7 cellular contexts compared by ENCODE assay signal in the genomic region with DNA sequence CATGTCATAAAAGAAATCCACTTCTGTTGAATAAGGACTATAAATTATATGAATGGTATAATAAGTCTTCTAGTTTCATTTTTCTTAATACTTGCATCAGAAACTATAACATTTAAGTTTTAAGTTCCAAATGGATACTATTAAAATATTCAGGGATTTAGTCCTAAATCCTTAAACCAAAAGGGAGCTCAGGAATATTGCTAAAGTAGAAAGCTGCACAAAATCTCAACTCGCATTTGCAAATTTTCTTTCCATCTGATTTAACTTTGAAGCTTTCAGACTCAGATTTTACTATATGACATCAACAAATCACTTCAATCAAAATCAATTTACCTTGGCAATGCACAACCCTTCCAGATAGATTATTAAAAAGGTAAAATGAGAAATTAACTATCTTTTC. TPM values are rescaled to one million over a fixed set of nuclear protein-coding genes. Genes with fewer than 3 reads are reported as not detected.
DNase-seq lines count a peak whose midpoint lies in the region; FAIRE-seq and TF ChIP-seq lines count a peak whose summit lies in the region.
"Not testable (repeated sequence)": the region's sequence is repeated elsewhere in the genome, so short reads cannot be mapped to it uniquely, and the experiment has no call there.

No MANE protein-coding gene starts in this region.

- peak overlapping the region; percentile 49 for H3K4me3 ChIP-seq in WERI-Rb-1 (ENCODE audit: low read depth, low read length)

- H3K27me3 Mint-ChIP-seq in Calu3 (ENCODE audit: unreplicated experiment); glutamatergic neuron (ENCODE audit: unreplicated experiment): not testable (repeated sequence)
- H3K27me3 Mint-ChIP-seq in brain, result peaks cover 24% of the 10 kb centered on the region
- H3K27me3 Mint-ChIP-seq in progenitor cell of endocrine pancreas, result peaks cover 20% of the 10 kb centered on the region

- not testable (repeated sequence) for TF ChIP-seq CTCF in Calu3 (IDR thresholded peaks at IDR 0.05; ENCODE audit: unreplicated experiment); WERI-Rb-1 (IDR thresholded peaks at IDR 0.05; ENCODE audit: low read depth, low read length); brain (conservative IDR thresholded peaks at IDR 0.05); glutamatergic neuron (IDR thresholded peaks at IDR 0.05; ENCODE audit: partially characterized antibody, unreplicated experiment); progenitor cell of endocrine pancreas (IDR thresholded peaks at IDR 0.05; ENCODE audit: unreplicated experiment)

- H3K4me1 Mint-ChIP-seq in Calu3 (ENCODE audit: low read depth, unreplicated experiment); glutamatergic neuron (ENCODE audit: low read depth, unreplicated experiment); progenitor cell of endocrine pancreas (ENCODE audit: low read depth): not testable (repeated sequence)
- H3K4me1 Mint-ChIP-seq in brain, result peaks cover 20% of the 10 kb centered on the region

- H3K27ac Mint-ChIP-seq in Calu3 (ENCODE audit: unreplicated experiment); brain; glutamatergic neuron (ENCODE audit: unreplicated experiment); progenitor cell of endocrine pancreas: not testable (repeated sequence)

- not testable (repeated sequence) for H3K36me3 ChIP-seq in WERI-Rb-1

- BruUV-seq in Calu3 (replicated peaks; lab: Mats Ljungman, UMichigan), result not testable (repeated sequence)

- not testable (repeated sequence) for H3K27ac ChIP-seq in WERI-Rb-1

- H3K9me3 ChIP-seq in WERI-Rb-1 (ENCODE audit: severe bottlenecking), result not testable (repeated sequence)

- H3K4me3 Mint-ChIP-seq in Calu3 (ENCODE audit: low read depth, unreplicated experiment) (peak overlapping the region; percentile 62), brain (peak overlapping the region; percentile 69 to 83 (median 79)), glutamatergic neuron (ENCODE audit: unreplicated experiment) (peak overlapping the region; percentile 82), progenitor cell of endocrine pancreas (ENCODE audit: low read depth) (peak overlapping the region; percentile 52)

- CTCF ChIA-PET in Calu3 (lab: Charles Lee), result not testable (repeated sequence)

- intact Hi-C loops in Calu3 (cut with micrococcal nuclease; ENCODE audit: unreplicated experiment), result not testable (repeated sequence)

- peak; percentile 90 for FAIRE-seq in islet of Langerhans (lab: Jason Lieb, UNC)

- not testable (repeated sequence) for H3K36me3 Mint-ChIP-seq in Calu3 (ENCODE audit: insufficient read depth, unreplicated experiment); brain; glutamatergic neuron (ENCODE audit: unreplicated experiment); progenitor cell of endocrine pancreas (ENCODE audit: insufficient read depth)

- not testable (repeated sequence) for H3K9me3 Mint-ChIP-seq in Calu3 (ENCODE audit: low read depth, unreplicated experiment); brain; glutamatergic neuron (ENCODE audit: unreplicated experiment); progenitor cell of endocrine pancreas (ENCODE audit: low read depth)

- not testable (repeated sequence) for H3K27me3 ChIP-seq in WERI-Rb-1 (ENCODE audit: insufficient read depth, low read depth, severe bottlenecking)

- not testable (repeated sequence) for DNase-seq in Calu3; WERI-Rb-1; glutamatergic neuron; progenitor cell of endocrine pancreas (ENCODE audit: low spot score, unreplicated experiment)
- peak; percentile 34 for DNase-seq in NCI-H1694 treated with DMSO at 0.1 percent for 48 hours (lab: John Stamatoyannopoulos, UW)

RNA-seq across cellular contexts. Expression of a gene that starts 10.4 kb away (rescaled TPM):
- 31.2 and 33.6 TPM in 2 replicates for total RNA-seq in Calu3 (2022)
- 1.9 TPM for polyA plus RNA-seq in brain (ENCODE audit: insufficient read depth, low read depth, low replicate concordance)
- total RNA-seq in glutamatergic neuron (ENCODE audit: unreplicated experiment), result 37.0 TPM
- total RNA-seq in progenitor cell of endocrine pancreas, result 33.8 and 34.3 TPM in 2 replicates
